ENCODE assay signal across 7 cellular contexts in the genomic region with DNA sequence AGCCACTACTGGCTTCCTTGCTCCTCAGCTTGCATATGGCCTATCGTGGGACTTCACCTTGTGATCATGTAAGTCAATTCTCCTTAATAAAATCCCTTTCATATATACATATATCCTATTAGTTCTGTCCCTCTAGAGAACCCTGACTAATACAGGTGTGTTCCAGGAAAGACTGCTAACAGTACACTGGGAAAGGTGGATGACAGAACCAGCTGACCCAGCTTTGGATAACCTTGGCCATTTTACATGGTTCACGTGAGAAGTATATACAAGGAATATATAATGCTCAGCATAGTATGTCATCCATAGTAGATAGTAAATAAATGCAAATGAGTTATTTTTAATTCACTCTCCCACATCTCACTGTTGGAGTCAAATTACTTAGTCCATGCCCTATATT.
"Had no signal": no experiment of that assay in that cellular context is flagged by ENCODE, and none has a peak within 500 bp of the region (broad histone marks: within the 10 kb centered on the region; RNA-seq: fewer than 3 reads in every experiment).

No MANE protein-coding gene starts in this region.

- H3K27ac ChIP-seq: GM23248 had no signal

- H3K9me3 ChIP-seq: HAP-1 had no signal

- H3K4me3 ChIP-seq: GM23248, HAP-1 had no signal

- H3K4me3 Mint-ChIP-seq: HFFc6 had no signal

- H3K36me3 ChIP-seq: HAP-1 had no signal

- H3K27ac Mint-ChIP-seq: HFFc6 had no signal

- DNase-seq: GM23248, GOT3, H7, HFFc6, IMR-90 had no signal

- ATAC-seq: HCT116 had no signal

- H3K4me1 ChIP-seq: HAP-1 had no signal
